Comparison of ENCODE assay signal across 22 cellular contexts in the genomic region with DNA sequence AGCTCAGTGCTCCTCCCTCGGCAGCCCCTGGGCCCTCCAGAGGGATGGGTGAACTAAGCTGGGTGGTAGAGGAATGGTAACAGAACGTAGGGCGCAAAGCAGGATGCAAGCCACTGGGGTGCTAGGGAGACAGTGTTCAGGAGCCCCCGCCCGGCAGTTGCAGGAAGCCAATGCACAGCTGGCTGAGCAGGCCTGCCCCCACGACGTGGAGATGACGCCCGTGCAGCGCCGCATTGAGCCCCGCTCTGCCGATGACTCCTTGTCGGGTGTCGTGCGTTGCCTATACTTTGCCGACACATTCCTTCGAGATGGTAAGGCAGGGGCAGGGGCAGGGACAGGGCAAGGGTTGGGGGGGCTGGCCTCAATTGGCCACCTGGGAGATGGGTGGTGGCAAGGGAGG.
"Had no signal": no experiment of that assay in that cellular context is flagged by ENCODE, and none has a peak within 500 bp of the region (broad histone marks: within the 10 kb centered on the region; RNA-seq: fewer than 3 reads in every experiment).

No MANE protein-coding gene starts in this region.

- DNase-seq: colonic mucosa; cortex of kidney; effector CD8-positive, alpha-beta T cell; effector memory CD8-positive, alpha-beta T cell; endodermal cell; erythroblast; esophagus squamous epithelium; foreskin fibroblast; foreskin melanocyte; gastrocnemius medialis; glutamatergic neuron; head of caudate nucleus; heart right ventricle; hippocampal formation; left cardiac atrium; left lung; left ventricle myocardium superior; lower lobe of right lung; mesenchymal stem cell; mucosa of descending colon had no signal

- H3K4me3 ChIP-seq: colonic mucosa, esophagus squamous epithelium, gastrocnemius medialis, heart right ventricle, left lung, lower lobe of right lung, mucosa of descending colon had no signal

- ATAC-seq: effector memory CD8-positive, alpha-beta T cell; esophagus mucosa; gastrocnemius medialis; heart right ventricle; left cardiac atrium; left lung; left ventricle myocardium superior; lower lobe of right lung; mucosa of descending colon had no signal

- H3K9me3 ChIP-seq: colonic mucosa, esophagus squamous epithelium, gastrocnemius medialis, heart right ventricle, left lung, lower lobe of right lung, mucosa of descending colon had no signal

- H3K27ac ChIP-seq: colonic mucosa, epithelial cell of prostate, esophagus squamous epithelium, gastrocnemius medialis, heart right ventricle, left lung, lower lobe of right lung had no signal

- H3K27me3 ChIP-seq: colonic mucosa, esophagus squamous epithelium, gastrocnemius medialis, heart right ventricle, left lung had no signal

- H3K36me3 ChIP-seq: colonic mucosa had no signal

- H3K4me1 ChIP-seq: colonic mucosa, gastrocnemius medialis, left lung, lower lobe of right lung had no signal
